ENCODE assay signal across 10 cellular contexts in the genomic region with DNA sequence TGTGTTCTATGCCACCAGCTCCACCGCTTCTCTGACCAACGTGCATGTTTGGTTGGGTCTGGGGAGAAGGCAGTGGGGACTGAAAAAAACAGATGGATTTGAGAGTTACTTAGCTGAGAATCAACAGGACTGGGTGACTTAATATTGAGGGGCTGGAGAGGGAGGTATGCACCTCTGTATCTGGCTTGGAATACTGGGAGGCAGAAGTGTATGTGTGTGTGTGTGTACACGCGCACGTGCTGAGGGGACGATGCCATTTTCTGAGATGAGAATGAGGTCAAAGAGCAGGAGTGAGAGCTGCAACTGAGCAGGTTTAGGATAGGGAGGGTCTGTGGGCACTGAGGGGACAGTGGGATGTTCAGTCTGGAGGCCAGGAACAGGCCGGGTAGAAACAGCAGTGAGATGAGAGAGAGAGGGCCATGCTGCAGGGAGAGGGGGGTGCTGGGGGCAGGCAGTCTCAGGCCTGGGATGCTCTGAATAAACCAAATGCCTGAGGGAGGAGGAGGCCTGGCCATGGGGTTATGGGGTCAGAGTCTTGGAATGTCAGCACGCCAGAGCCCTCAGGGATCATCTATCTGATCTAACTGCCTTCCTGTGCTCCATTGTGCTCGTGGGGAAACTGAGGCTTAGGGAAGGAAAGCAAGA. TPM values are rescaled to one million over a fixed set of nuclear protein-coding genes. Genes with fewer than 3 reads are reported as not detected.
DNase-seq lines count a peak whose midpoint lies in the region; ATAC-seq and TF ChIP-seq lines count a peak whose summit lies in the region.
"Had no signal": no experiment of that assay in that cellular context is flagged by ENCODE, and none has a peak within 500 bp of the region (broad histone marks: within the 10 kb centered on the region; RNA-seq: fewer than 3 reads in every experiment).

No MANE protein-coding gene starts in this region.

- no peaks in the 10 kb centered on the region for H3K4me1 Mint-ChIP-seq in activated T-cell treated with anti-CD3 and anti-CD28 coated beads, Interleukin-2, amount 50 U/mL, for 24 hours (ENCODE audit: low read depth)

- intact Hi-C loops in lower lobe of right lung (cut with DNase I) (no loop called here), thyroid gland (cut with DNase I) (no loop called here)

- no peak overlapping the region for H3K4me3 Mint-ChIP-seq in activated T-cell treated with anti-CD3 and anti-CD28 coated beads, Interleukin-2, amount 50 U/mL, for 24 hours
- H3K4me3 Mint-ChIP-seq: naive B cell had no signal

- peak overlapping the region; percentile 11 for H3K9ac ChIP-seq in HUES6 (ENCODE audit: low read length)

- no peaks in the 10 kb centered on the region for H3K9me3 Mint-ChIP-seq in activated T-cell treated with anti-CD3 and anti-CD28 coated beads, Interleukin-2, amount 50 U/mL, for 24 hours
- H3K9me3 Mint-ChIP-seq: naive B cell had no signal

- H3K4me1 ChIP-seq in HUES6 (ENCODE audit: control insufficient read depth, insufficient read depth, low read length) = peaks cover 82% of the 10 kb centered on the region
- H3K4me1 ChIP-seq in lower lobe of right lung = peaks cover 74% of the 10 kb centered on the region
- peaks cover 15 to 53% of the 10 kb centered on the region in 2 donors for H3K4me1 ChIP-seq in thyroid gland

- H3K27ac Mint-ChIP-seq in activated T-cell treated with anti-CD3 and anti-CD28 coated beads, Interleukin-2, amount 50 U/mL, for 24 hours = no peak overlapping the region

- H3K36me3 ChIP-seq in HUES6 (ENCODE audit: control insufficient read depth, insufficient read depth, low read length) = no peaks in the 10 kb centered on the region
- H3K36me3 ChIP-seq in lower lobe of right lung = no peaks in the 10 kb centered on the region
- H3K36me3 ChIP-seq in thyroid gland = no peaks in the 10 kb centered on the region

- no peak for TF ChIP-seq POLR2A in thyroid gland (IDR thresholded peaks at IDR 0.05)

- H3K27ac ChIP-seq in HUES6 (ENCODE audit: low read depth, low read length) = no peak overlapping the region
- peak overlapping the region; percentile 69 for H3K27ac ChIP-seq in lower lobe of right lung
- H3K27ac ChIP-seq in thyroid gland = peak overlapping the region in 2 of 3 donors; percentile 38 to 43

- no peaks in the 10 kb centered on the region for H3K9me3 ChIP-seq in HUES6 (ENCODE audit: control insufficient read depth, insufficient read depth, low read depth, low read length)
- no peaks in the 10 kb centered on the region for H3K9me3 ChIP-seq in lower lobe of right lung
- H3K9me3 ChIP-seq in thyroid gland = no peaks in the 10 kb centered on the region

- ATAC-seq in lower lobe of right lung (no peak), HG03196 (IDR thresholded peaks at IDR 0.05; ENCODE audit: unreplicated experiment) (no peak)

- DNase-seq in choroid plexus epithelial cell (ENCODE audit: low read depth) (peak; percentile 88), lower lobe of right lung (no peak), thyroid gland (no peak), globus pallidus (ENCODE audit: low spot score) (no peak)
- no peak for DNase-seq in activated T-cell treated with anti-CD3 and anti-CD28 coated beads, Interleukin-2, amount 50 U/mL, for 24 hours
- DNase-seq: effector CD4-positive, alpha-beta T cell; naive B cell; NCI-H1436 had no signal

- no peaks in the 10 kb centered on the region for H3K27me3 Mint-ChIP-seq in activated T-cell treated with anti-CD3 and anti-CD28 coated beads, Interleukin-2, amount 50 U/mL, for 24 hours

- H3K27me3 ChIP-seq in HUES6 (ENCODE audit: control insufficient read depth, insufficient read depth, low read length) (no peaks in the 10 kb centered on the region), lower lobe of right lung (ENCODE audit: low read depth) (no peaks in the 10 kb centered on the region), thyroid gland (no peaks in the 10 kb centered on the region)

- no peak overlapping the region for H3K4me3 ChIP-seq in HUES6 (ENCODE audit: low read depth, low read length)
- H3K4me3 ChIP-seq in choroid plexus epithelial cell (ENCODE audit: low read depth, low read length) = no peak overlapping the region
- no peak overlapping the region for H3K4me3 ChIP-seq in lower lobe of right lung
- no peak overlapping the region for H3K4me3 ChIP-seq in thyroid gland (replicated peaks in 1 of 3)

- WGBS in thyroid gland, 2 donors = 74 to 79% methylated on average over 9 of the region's 9 CpGs

- TF ChIP-seq CTCF in choroid plexus epithelial cell (conservative IDR thresholded peaks at IDR 0.05; ENCODE audit: low read depth, low read length) (no peak), lower lobe of right lung (IDR thresholded peaks at IDR 0.05) (no peak), thyroid gland (IDR thresholded peaks at IDR 0.05) (no peak)

- H3K36me3 Mint-ChIP-seq in activated T-cell treated with anti-CD3 and anti-CD28 coated beads, Interleukin-2, amount 50 U/mL, for 24 hours (ENCODE audit: low read depth) = no peaks in the 10 kb centered on the region
- H3K36me3 Mint-ChIP-seq: naive B cell had no signal

RNA-seq across cellular contexts. Expression of gene PDGFRB, which starts 14.0 kb away (rescaled TPM):
- total RNA-seq in lower lobe of right lung = 89.3 TPM
- 100 to 1,000 TPM in 2 of 4 donors, 10 to 100 TPM in 2; 47.3 to 108 (median 84.8) TPM for total RNA-seq in thyroid gland

RNA-seq across cellular contexts. Expression of gene CDX1, which starts 24.9 kb away (rescaled TPM):
- not detected for total RNA-seq in lower lobe of right lung
- not detected for total RNA-seq in thyroid gland

RNA-seq across cellular contexts. Expression of gene SLC6A7, which starts 48.2 kb away (rescaled TPM):
- total RNA-seq in lower lobe of right lung (not detected), thyroid gland (not detected)

RNA-seq across cellular contexts. Expression of gene CSF1R, which starts 55.3 kb away (rescaled TPM):
- 78.2 TPM for total RNA-seq in lower lobe of right lung
- total RNA-seq in thyroid gland = 10 to 100 TPM in 3 of 4 donors, 1 to 10 TPM in 1; 9.1 to 14.1 (median 11.4) TPM
